1 cellular context compared by ENCODE assay signal in the genomic region with DNA sequence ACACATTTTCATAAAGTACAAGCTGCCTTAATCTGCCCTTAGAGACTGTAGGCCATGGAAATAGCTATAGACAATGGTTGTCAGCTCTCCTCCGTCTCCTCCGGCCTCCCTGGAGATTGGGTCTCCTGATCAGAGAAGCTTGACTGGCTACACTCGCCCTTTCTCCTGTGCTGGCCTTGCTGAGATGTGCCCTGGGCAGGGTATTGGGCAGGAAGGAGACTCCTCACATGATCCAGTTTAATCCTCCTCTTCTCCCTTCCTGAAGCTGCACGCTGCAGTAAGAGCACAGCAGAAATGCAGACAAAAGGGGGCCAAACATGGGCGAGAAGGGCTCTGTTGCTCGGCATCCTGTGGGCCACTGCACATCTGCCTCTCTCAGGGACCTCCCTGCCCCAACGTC.
TF ChIP-seq lines count a peak whose summit lies in the region.

Gene SLC24A5 (plus strand): TSS at position 240 of the 400 bp plus-strand sequence. CDS start 55 bp downstream, at position 295.

TF ChIP-seq in WTC11, 78 proteins besides CTCF, POLR2A, EP300 and RAD21 (continued from another document):
- TF ChIP-seq ZNF512 (CRISPR knock-in tag; IDR thresholded peaks at IDR 0.05; ENCODE audit: borderline replicate concordance) (no peak), ATF6 (CRISPR knock-in tag; IDR thresholded peaks at IDR 0.05) (no peak), TP53 (CRISPR knock-in tag; IDR thresholded peaks at IDR 0.05) (no peak), NR2C2 (CRISPR knock-in tag; IDR thresholded peaks at IDR 0.05) (no peak), ZNF416 (CRISPR knock-in tag; IDR thresholded peaks at IDR 0.05) (no peak), ZNF138 (CRISPR knock-in tag; conservative IDR thresholded peaks at IDR 0.05) (no peak), GRHL2 (CRISPR knock-in tag; IDR thresholded peaks at IDR 0.05; ENCODE audit: insufficient replicate concordance, severe bottlenecking) (no peak), HMGA2 (CRISPR knock-in tag; IDR thresholded peaks at IDR 0.05) (no peak), RELA (CRISPR knock-in tag; IDR thresholded peaks at IDR 0.05; ENCODE audit: borderline replicate concordance) (no peak), RORB (CRISPR knock-in tag; IDR thresholded peaks at IDR 0.05) (no peak)
